Comparison of ENCODE assay signal across 18 cellular contexts in the genomic region with DNA sequence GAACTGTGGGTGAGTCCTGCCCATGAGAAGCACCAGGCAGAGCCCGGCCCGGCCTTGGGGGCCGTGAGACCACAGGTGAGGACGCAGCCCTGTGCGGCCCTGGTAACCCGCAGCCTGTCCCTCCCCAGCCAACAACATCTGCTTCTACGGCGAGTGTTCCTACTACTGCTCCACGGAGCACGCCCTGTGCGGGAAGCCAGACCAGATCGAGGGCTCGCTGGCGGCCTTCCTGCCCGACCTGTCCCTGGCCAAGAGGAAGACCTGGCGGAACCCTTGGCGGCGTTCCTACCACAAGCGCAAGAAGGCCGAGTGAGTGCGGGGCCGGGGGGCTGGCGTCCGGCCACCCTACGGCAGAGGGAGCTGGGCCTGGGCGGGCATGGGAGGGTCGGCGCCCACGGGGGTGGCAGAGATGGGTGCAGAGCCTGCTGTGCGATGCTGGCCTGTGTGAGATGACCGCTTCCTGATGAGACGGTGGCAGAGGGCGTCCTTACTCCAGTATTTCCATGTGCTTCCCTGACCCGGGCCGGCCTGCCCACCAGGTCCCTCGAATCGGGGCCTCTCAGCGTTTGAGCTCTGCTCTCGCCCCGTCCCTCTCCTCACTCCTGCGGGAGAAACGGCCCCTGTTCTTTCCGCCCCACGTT. TPM values are rescaled to one million over a fixed set of nuclear protein-coding genes. Genes with fewer than 3 reads are reported as not detected.
DNase-seq lines count a peak whose midpoint lies in the region; ATAC-seq, FAIRE-seq and TF ChIP-seq lines count a peak whose summit lies in the region.
"Had no signal": no experiment of that assay in that cellular context is flagged by ENCODE, and none has a peak within 500 bp of the region (broad histone marks: within the 10 kb centered on the region; RNA-seq: fewer than 3 reads in every experiment).

No MANE protein-coding gene starts in this region.

- no peak for TF ChIP-seq CTCF in heart right ventricle (IDR thresholded peaks at IDR 0.05)
- no peak for TF ChIP-seq CTCF in chondrocyte (IDR thresholded peaks at IDR 0.05)
- no peak for TF ChIP-seq CTCF in kidney (IDR thresholded peaks at IDR 0.05; ENCODE audit: borderline replicate concordance, extremely low read depth, insufficient read depth)
- no peak for TF ChIP-seq CTCF in progenitor cell of endocrine pancreas (IDR thresholded peaks at IDR 0.05; ENCODE audit: unreplicated experiment)

- H3K56ac ChIP-seq in mesendoderm (ENCODE audit: low read length), result no peak overlapping the region

- FAIRE-seq in kidney (lab: Jason Lieb, UNC), result no peak
- FAIRE-seq: GM18507, H54 had no signal

- H3K4me3 Mint-ChIP-seq in chondrocyte (ENCODE audit: unreplicated experiment) (no peak overlapping the region), progenitor cell of endocrine pancreas (ENCODE audit: low read depth) (no peak overlapping the region)
- H3K4me3 Mint-ChIP-seq: CD4-positive, CD25-positive, alpha-beta regulatory T cell had no signal

- POLR2A ChIA-PET in HEK293T (lab: Yijun Ruan, JAX), result no interaction called here

- H3K4me2 ChIP-seq in mesendoderm (ENCODE audit: low read length), result no peak overlapping the region
- H3K4me2 ChIP-seq: BLaER1 treated with 17β-estradiol and CSF1 and Interleukin-3, amounts not matched to agents 10 nM and 100 nM had no signal

- peaks cover 0 to 1% (median 0%) of the 10 kb centered on the region in 11 donors for H3K9me3 ChIP-seq in heart right ventricle
- no peaks in the 10 kb centered on the region for H3K9me3 ChIP-seq in kidney (ENCODE audit: control insufficient read depth in 1 of 2, low read length in 2 of 2)

- H3K23ac ChIP-seq in mesendoderm (ENCODE audit: low read length), result no peak overlapping the region

- no peak overlapping the region for H3K18ac ChIP-seq in mesendoderm (ENCODE audit: low read length)

- H3K79me2 ChIP-seq in mesendoderm (ENCODE audit: control insufficient read depth, insufficient read depth, low read length), result no peaks in the 10 kb centered on the region

- no peaks in the 10 kb centered on the region for H3K9me3 Mint-ChIP-seq in chondrocyte (ENCODE audit: low read depth)
- H3K9me3 Mint-ChIP-seq in progenitor cell of endocrine pancreas (ENCODE audit: low read depth), result peaks cover 4% of the 10 kb centered on the region
- H3K9me3 Mint-ChIP-seq: CD4-positive, CD25-positive, alpha-beta regulatory T cell had no signal

- H3K27ac ChIP-seq in heart right ventricle (no peak overlapping the region), kidney (ENCODE audit: low read depth in 2 of 2, low read length in 2 of 2) (no peak overlapping the region), mesendoderm (ENCODE audit: low read depth, low read length) (no peak overlapping the region)
- H3K27ac ChIP-seq: BLaER1 treated with 17β-estradiol and CSF1 and Interleukin-3, amounts not matched to agents 10 nM and 100 nM; GM23248 had no signal

- H4K5ac ChIP-seq in mesendoderm (ENCODE audit: low read length), result no peak overlapping the region

- H3K27me3 Mint-ChIP-seq in chondrocyte (ENCODE audit: low read depth) (no peaks in the 10 kb centered on the region), progenitor cell of endocrine pancreas (no peaks in the 10 kb centered on the region)
- H3K27me3 Mint-ChIP-seq: CD4-positive, CD25-positive, alpha-beta regulatory T cell had no signal

- no peaks in the 10 kb centered on the region for H3K4me1 ChIP-seq in heart right ventricle
- H3K4me1 ChIP-seq in kidney (ENCODE audit: control insufficient read depth in 1 of 2, insufficient read depth in 1 of 2, low read depth in 1 of 2, low read length in 2 of 2), result peaks cover 0 to 2% of the 10 kb centered on the region in 2 donors
- H3K4me1 ChIP-seq in mesendoderm (ENCODE audit: control insufficient read depth, low read depth, low read length), result no peaks in the 10 kb centered on the region
- H3K4me1 ChIP-seq: BLaER1 treated with 17β-estradiol and CSF1 and Interleukin-3, amounts not matched to agents 10 nM and 100 nM had no signal

- H3K36me3 Mint-ChIP-seq in chondrocyte (ENCODE audit: low read depth) (peaks cover 16% of the 10 kb centered on the region), progenitor cell of endocrine pancreas (ENCODE audit: insufficient read depth) (peaks cover 34% of the 10 kb centered on the region)
- H3K36me3 Mint-ChIP-seq: CD4-positive, CD25-positive, alpha-beta regulatory T cell had no signal

- CTCF ChIA-PET in HEK293T (lab: Yijun Ruan, JAX), result no interaction called here

- no peak overlapping the region for H3K4ac ChIP-seq in mesendoderm (ENCODE audit: low read depth, low read length)

- no peak overlapping the region for H2BK5ac ChIP-seq in mesendoderm (ENCODE audit: low read length)

- H2AK5ac ChIP-seq in mesendoderm (ENCODE audit: low read length), result no peak overlapping the region

- H3K27me3 ChIP-seq in heart right ventricle (no peaks in the 10 kb centered on the region), mesendoderm (ENCODE audit: insufficient read depth, low read length, poor library complexity) (no peaks in the 10 kb centered on the region)
- H3K27me3 ChIP-seq: BLaER1 treated with 17β-estradiol and CSF1 and Interleukin-3, amounts not matched to agents 10 nM and 100 nM had no signal

- H4K8ac ChIP-seq in mesendoderm (ENCODE audit: low read depth, low read length), result no peak overlapping the region

- H3K4me3 ChIP-seq in heart right ventricle, result no peak overlapping the region
- H3K4me3 ChIP-seq in kidney (ENCODE audit: low read length in 2 of 2), result no peak overlapping the region
- no peak overlapping the region for H3K4me3 ChIP-seq in mesendoderm (ENCODE audit: low read length)
- H3K4me3 ChIP-seq: GM23248 had no signal

- H3K4me1 Mint-ChIP-seq in chondrocyte (ENCODE audit: low read depth) (no peaks in the 10 kb centered on the region), progenitor cell of endocrine pancreas (ENCODE audit: low read depth) (no peaks in the 10 kb centered on the region)
- H3K4me1 Mint-ChIP-seq: CD4-positive, CD25-positive, alpha-beta regulatory T cell had no signal

- peak; percentile 42 for DNase-seq in Right ventricle myocardium superior
- no peak for DNase-seq in heart right ventricle
- peak; percentile 93 for DNase-seq in chondrocyte (ENCODE audit: low spot score)
- DNase-seq in kidney, result peak; percentile 61
- DNase-seq in progenitor cell of endocrine pancreas (ENCODE audit: low spot score, unreplicated experiment), result no peak
- no peak for DNase-seq in HEK293T (ENCODE audit: extremely low spot score)
- DNase-seq in mesendoderm, result no peak
- DNase-seq: 8988T; AML-193; CD4-positive, CD25-positive, alpha-beta regulatory T cell; DMS53; GM23248 had no signal

- 95 to 96% methylated on average over 44 of the region's 44 CpGs for WGBS in heart right ventricle, 2 donors
- no CpG with 5 or more reads among the region's 44 CpGs for WGBS in mesendoderm (ENCODE audit: extremely low coverage, insufficient coverage, low lambda C conversion rate)

- no peak overlapping the region for H3K27ac Mint-ChIP-seq in chondrocyte (ENCODE audit: unreplicated experiment)
- peak overlapping the region; percentile 48 for H3K27ac Mint-ChIP-seq in progenitor cell of endocrine pancreas

- ATAC-seq in Right ventricle myocardium superior (ENCODE audit: poor library complexity) (no peak), heart right ventricle (no peak)
- ATAC-seq: HCT116 had no signal

- H2BK15ac ChIP-seq in mesendoderm (replicated peaks; ENCODE audit: low read depth), result no peak overlapping the region

- intact Hi-C loops in Right ventricle myocardium superior (cut with DNase I) (no loop called here), heart right ventricle (cut with DNase I) (no loop called here), kidney (cut with DNase I) (no loop called here)

- H3K36me3 ChIP-seq in heart right ventricle (peaks cover 0 to 92% (median 30%) of the 10 kb centered on the region in 9 donors), kidney (ENCODE audit: control insufficient read depth in 1 of 2, insufficient read depth in 2 of 2, low read length in 2 of 2) (peaks cover 16 to 80% of the 10 kb centered on the region in 2 donors), mesendoderm (ENCODE audit: control insufficient read depth, insufficient read depth, low read length) (peaks cover 5% of the 10 kb centered on the region)

- H2BK120ac ChIP-seq in mesendoderm (ENCODE audit: low read depth, low read length), result no peak overlapping the region

- H3K9ac ChIP-seq in kidney (ENCODE audit: low read length in 2 of 2), result no peak overlapping the region
- no peak overlapping the region for H3K9ac ChIP-seq in mesendoderm (ENCODE audit: low read length)
- H3K9ac ChIP-seq: BLaER1 treated with 17β-estradiol and CSF1 and Interleukin-3, amounts not matched to agents 10 nM and 100 nM; GM23248 had no signal

- H3K79me1 ChIP-seq in mesendoderm (ENCODE audit: low read length), result no peaks in the 10 kb centered on the region

TF ChIP-seq in HEK293T, 16 proteins besides CTCF, POLR2A, EP300 and RAD21:
- TF ChIP-seq LEF1 (IDR thresholded peaks at IDR 0.05; ENCODE audit: borderline replicate concordance) (no peak), HDGF (IDR thresholded peaks at IDR 0.05; ENCODE audit: borderline replicate concordance) (no peak)

RNA-seq across cellular contexts. Expression of a gene that starts 34.1 kb away (rescaled TPM):
- total RNA-seq in Right ventricle myocardium superior (not detected), heart right ventricle (not detected), chondrocyte (not detected in 3 replicates), kidney (not detected), progenitor cell of endocrine pancreas (not detected in 2 replicates)
- polyA plus RNA-seq in heart right ventricle (not detected), kidney (ENCODE audit: insufficient read depth, low read depth, low replicate concordance) (not detected)
- not detected for polyA plus RNA-seq in mesendoderm (2013, experiment 1 of 2)
- polyA plus RNA-seq in mesendoderm (2013, experiment 2 of 2), result not detected
- total RNA-seq: CD4-positive, CD25-positive, alpha-beta regulatory T cell; Daoy; GM23248; HT1080 had no signal
- polyA plus RNA-seq: CD4-positive, CD25-positive, alpha-beta regulatory T cell; GM23248 had no signal

Comparison
In these comparisons a context has a peak if more than half of its experiments do, and no peak if none do; other contexts are left out.
1. DNase-seq: peak in Right ventricle myocardium superior (single experiment), chondrocyte (single experiment) and kidney (single experiment); none in heart right ventricle (0 of 2), progenitor cell of endocrine pancreas (single experiment), HEK293T (single experiment) and mesendoderm (single experiment).